ENCODE assay signal across 11 cellular contexts in genomic region chr2:66508358-66509071, GRCh38.
DNase-seq lines count a peak whose midpoint lies in the region; ATAC-seq and TF ChIP-seq lines count a peak whose summit lies in the region.
"Had no signal": no experiment of that assay in that cellular context is flagged by ENCODE, and none has a peak within 500 bp of the region (broad histone marks: within the 10 kb centered on the region; RNA-seq: fewer than 3 reads in every experiment).

No MANE protein-coding gene starts in this region.

- no peaks in the 10 kb centered on the region for H3K9me3 ChIP-seq in aorta (ENCODE audit: control insufficient read depth, low read length)

- ATAC-seq in aorta (ENCODE audit: low FRiP score) (no peak), HG03139 (IDR thresholded peaks at IDR 0.05; ENCODE audit: unreplicated experiment) (no peak)
- ATAC-seq: activated CD4-positive, CD25-positive, alpha-beta regulatory T cell treated with anti-CD3 and anti-CD28 coated beads, Interleukin-2, amount 50 U/mL, for 24 hours had no signal

- peaks cover 33% of the 10 kb centered on the region for H3K36me3 Mint-ChIP-seq in nephron (ENCODE audit: low read depth)

- peaks cover 62% of the 10 kb centered on the region for H3K4me1 Mint-ChIP-seq in nephron

- intact Hi-C loops in aorta (cut with DNase I): no loop called here

- peak overlapping the region; percentile 16 to 40 (median 40) for H3K4me3 Mint-ChIP-seq in nephron

- H3K36me3 ChIP-seq in aorta (ENCODE audit: control insufficient read depth in 1 of 2, insufficient read depth in 2 of 2, low read length in 1 of 2): peaks cover 0 to 2% of the 10 kb centered on the region in 2 donors

- H3K27me3 ChIP-seq in aorta (ENCODE audit: control insufficient read depth in 1 of 2, insufficient read depth in 2 of 2, low read length in 1 of 2): no peaks in the 10 kb centered on the region

- 28 to 30% methylated on average over 20 of the region's 20 CpGs for WGBS in aorta, 2 donors

- no peak overlapping the region for H3K27ac ChIP-seq in aorta (ENCODE audit: low read depth in 1 of 2, low read length in 2 of 2)
- H3K27ac ChIP-seq: HL-60 had no signal

- H3K4me1 ChIP-seq in aorta (ENCODE audit: control insufficient read depth in 1 of 2, insufficient read depth in 2 of 2, low read length in 2 of 2): peaks cover 0 to 16% of the 10 kb centered on the region in 2 donors

- no peaks in the 10 kb centered on the region for H3K9me3 Mint-ChIP-seq in nephron

- no peak for TF ChIP-seq CTCF in epithelial cell of esophagus (IDR thresholded peaks at IDR 0.05; ENCODE audit: insufficient read depth, low read depth, low read length, missing control alignments)
- no peak for TF ChIP-seq CTCF in nephron (IDR thresholded peaks at IDR 0.05; ENCODE audit: unreplicated experiment in 3 of 3)

- H3K4me3 ChIP-seq in epithelial cell of esophagus (ENCODE audit: low read length) (no peak overlapping the region), aorta (ENCODE audit: low read length in 2 of 2) (peak overlapping the region in 1 of 2 donors; percentile 0)

- H3K27me3 Mint-ChIP-seq in nephron (ENCODE audit: low read depth): no peaks in the 10 kb centered on the region

- H3K27ac Mint-ChIP-seq in nephron: peak overlapping the region; percentile 77 to 89 (median 80)

- DNase-seq in AG20443 (ENCODE audit: low spot score): peak; percentile 53
- DNase-seq in NCI-H69 (lab: John Stamatoyannopoulos, UW): peak; percentile 70
- DNase-seq in epithelial cell of esophagus (ENCODE audit: low read depth): peak; percentile 39
- DNase-seq in aorta: no peak
- DNase-seq in SKM-1 treated with dmso at 0.1 percent for 144 hours (lab: John Stamatoyannopoulos, UW; ENCODE audit: unreplicated experiment): no peak
- no peak for DNase-seq in activated gamma-delta T cell treated with Interleukin-2 at 50 U/mL for 16 hours
- DNase-seq: activated effector memory CD4-positive, alpha-beta T cell treated with anti-CD3 and anti-CD28 coated beads, Interleukin-2, amount 50 U/mL, for 16 hours had no signal

Comparison
In these comparisons a context has a peak if more than half of its experiments do, and no peak if none do; other contexts are left out.
1. DNase-seq: peak in AG20443 (single experiment), NCI-H69 (single experiment) and epithelial cell of esophagus (single experiment); none in aorta (0 of 2), SKM-1 treated with dmso at 0.1 percent for 144 hours (single experiment) and activated gamma-delta T cell treated with Interleukin-2 at 50 U/mL for 16 hours (single experiment).